2 cellular contexts compared by ENCODE assay signal in genomic region chr19:8150178-8150865, GRCh38.
A peak's percentile ranks its signal among the peaks of the same experiment; 100 is the strongest.
TF ChIP-seq lines count a peak whose summit lies in the region.

No MANE protein-coding gene starts in this region.

TF ChIP-seq in GM23338, 12 proteins besides CTCF, POLR2A, EP300 and RAD21:
- no peak for TF ChIP-seq CREB1 (CRISPR knock-in tag; IDR thresholded peaks at IDR 0.05; ENCODE audit: low read depth)
TF ChIP-seq in GM23338: peak in this region for 0.

TF ChIP-seq in SK-N-SH treated with all-trans-retinoic acid at 6 μM for 48 hours, 23 proteins besides CTCF, POLR2A, EP300 and RAD21 (continued from another document):
- no peak for TF ChIP-seq PATZ1 (CRISPR knock-in tag; IDR thresholded peaks at IDR 0.05; ENCODE audit: borderline replicate concordance)
- TF ChIP-seq ZC3H10 (CRISPR knock-in tag; IDR thresholded peaks at IDR 0.05): no peak
- TF ChIP-seq ZFP3 (CRISPR knock-in tag; IDR thresholded peaks at IDR 0.05): peak; percentile 98
